Comparison of ENCODE assay signal across 18 cellular contexts in genomic region chr15:67735896-67736295, GRCh38.
"Had no signal": no experiment of that assay in that cellular context is flagged by ENCODE, and none has a peak within 500 bp of the region (broad histone marks: within the 10 kb centered on the region; RNA-seq: fewer than 3 reads in every experiment).

No MANE protein-coding gene starts in this region.

- H3K4me2 ChIP-seq: neural progenitor cell had no signal

- ATAC-seq: activated naive CD8-positive, alpha-beta T cell treated with anti-CD3 and anti-CD28 coated beads, Interleukin-2, amount 50 U/mL, for 24 hours; activated T-helper 17 cell treated with anti-CD3 and anti-CD28 coated beads, Interleukin-2, amount 50 U/mL, for 72 hours; effector memory CD8-positive, alpha-beta T cell; upper lobe of right lung had no signal

- H3K9me3 ChIP-seq: ovary, sigmoid colon, spleen, stomach, thoracic aorta, upper lobe of right lung had no signal

- H3K4me1 ChIP-seq: sigmoid colon, upper lobe of right lung had no signal

- DNase-seq: activated CD4-positive, CD25-positive, alpha-beta regulatory T cell treated with anti-CD3 and anti-CD28 coated beads, Interleukin-2, amount 50 U/mL, for 72 hours; activated naive CD4-positive, alpha-beta T cell treated with Interleukin-2 at 50 U/mL for 16 hours; activated naive CD8-positive, alpha-beta T cell treated with anti-CD3 and anti-CD28 coated beads, Interleukin-2, amount 50 U/mL, for 24 hours; aorta; cerebellar nuclear complex; effector memory CD8-positive, alpha-beta T cell; foreskin melanocyte; head of caudate nucleus; midbrain; ovary; sigmoid colon; spleen; stomach; upper lobe of right lung had no signal

- H2AFZ ChIP-seq: neural progenitor cell had no signal

- H3K27ac Mint-ChIP-seq: activated naive CD8-positive, alpha-beta T cell treated with anti-CD3 and anti-CD28 coated beads, Interleukin-2, amount 50 U/mL, for 24 hours; activated T-helper 17 cell treated with anti-CD3 and anti-CD28 coated beads, Interleukin-2, amount 50 U/mL, for 72 hours; dendritic cell treated with granulocyte-macrophage colony-stimulating factor and Interleukin-4, amounts not matched to agents 40 ng/mL and 50 ng/mL, for 4 days; neural progenitor cell had no signal

- H3K9ac ChIP-seq: neural progenitor cell had no signal

- H3K4me3 ChIP-seq: neural progenitor cell, ovary, sigmoid colon, spleen, stomach, thoracic aorta, upper lobe of right lung had no signal

- H3K4me3 Mint-ChIP-seq: activated naive CD8-positive, alpha-beta T cell treated with anti-CD3 and anti-CD28 coated beads, Interleukin-2, amount 50 U/mL, for 24 hours; activated T-helper 17 cell treated with anti-CD3 and anti-CD28 coated beads, Interleukin-2, amount 50 U/mL, for 72 hours; dendritic cell treated with granulocyte-macrophage colony-stimulating factor and Interleukin-4, amounts not matched to agents 40 ng/mL and 50 ng/mL, for 4 days; effector memory CD8-positive, alpha-beta T cell; neural progenitor cell had no signal

- H3K36me3 ChIP-seq: neural progenitor cell, ovary, sigmoid colon, spleen, stomach, thoracic aorta, upper lobe of right lung had no signal

- H3K27me3 ChIP-seq: neural progenitor cell, ovary, sigmoid colon, spleen, stomach, upper lobe of right lung had no signal

- H3K36me3 Mint-ChIP-seq: neural progenitor cell had no signal

- H3K9me3 Mint-ChIP-seq: activated naive CD8-positive, alpha-beta T cell treated with anti-CD3 and anti-CD28 coated beads, Interleukin-2, amount 50 U/mL, for 24 hours; activated T-helper 17 cell treated with anti-CD3 and anti-CD28 coated beads, Interleukin-2, amount 50 U/mL, for 72 hours; dendritic cell treated with granulocyte-macrophage colony-stimulating factor and Interleukin-4, amounts not matched to agents 40 ng/mL and 50 ng/mL, for 4 days; effector memory CD8-positive, alpha-beta T cell; neural progenitor cell had no signal

- H3K27me3 Mint-ChIP-seq: activated naive CD8-positive, alpha-beta T cell treated with anti-CD3 and anti-CD28 coated beads, Interleukin-2, amount 50 U/mL, for 24 hours; activated T-helper 17 cell treated with anti-CD3 and anti-CD28 coated beads, Interleukin-2, amount 50 U/mL, for 72 hours; dendritic cell treated with granulocyte-macrophage colony-stimulating factor and Interleukin-4, amounts not matched to agents 40 ng/mL and 50 ng/mL, for 4 days; effector memory CD8-positive, alpha-beta T cell had no signal
